In the genomic region with DNA sequence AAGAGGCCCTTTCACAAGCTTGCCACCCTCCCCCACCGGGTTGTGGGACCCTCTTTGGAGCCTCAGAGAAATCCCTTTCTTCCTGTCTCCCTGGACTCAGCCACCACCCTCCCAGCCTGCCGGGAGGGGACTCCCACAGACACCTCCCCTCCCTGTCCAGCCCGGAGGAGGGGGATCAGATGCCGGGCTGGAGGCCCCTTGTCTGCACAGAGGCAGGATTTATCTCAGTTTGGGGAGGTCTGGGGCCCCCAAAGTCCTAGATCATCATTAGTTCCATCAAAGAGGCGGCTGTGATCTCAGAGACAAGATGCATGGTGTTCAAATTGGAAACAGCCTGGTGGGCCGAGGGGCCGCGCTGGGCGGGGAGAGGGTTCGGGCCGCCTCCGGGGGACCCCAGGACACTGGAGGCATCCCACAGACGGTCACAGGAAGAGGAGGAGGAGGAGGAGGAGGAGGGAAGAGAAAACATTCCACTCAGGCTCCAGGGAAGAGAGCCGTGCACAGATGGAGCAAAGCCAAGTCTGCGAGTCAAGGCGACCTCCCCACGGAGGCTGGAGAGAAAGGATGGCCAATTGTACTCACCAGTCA, we compare ENCODE assay signal across 21 cellular contexts.
"Had no signal": no experiment of that assay in that cellular context is flagged by ENCODE, and none has a peak within 500 bp of the region (broad histone marks: within the 10 kb centered on the region; RNA-seq: fewer than 3 reads in every experiment).

No MANE protein-coding gene starts in this region.

- H3K27ac Mint-ChIP-seq: activated T-helper 17 cell treated with anti-CD3 and anti-CD28 coated beads, Interleukin-2, amount 50 U/mL, for 72 hours; effector memory CD8-positive, alpha-beta T cell; naive thymus-derived CD8-positive, alpha-beta T cell had no signal

- H3K36me3 ChIP-seq: esophagus squamous epithelium, transverse colon had no signal

- H3K27ac ChIP-seq: body of pancreas, esophagus squamous epithelium, transverse colon had no signal

- H3K27me3 Mint-ChIP-seq: activated naive CD8-positive, alpha-beta T cell treated with anti-CD3 and anti-CD28 coated beads, Interleukin-2, amount 10 ng/mL, durations not matched to agents 7 days and 5 days; naive thymus-derived CD8-positive, alpha-beta T cell had no signal

- DNase-seq: activated CD4-positive, alpha-beta T cell treated with anti-CD3 and anti-CD28 coated beads, Interleukin-2, amount 50 U/mL, for 4 hours; activated CD4-positive, CD25-positive, alpha-beta regulatory T cell treated with anti-CD3 and anti-CD28 coated beads, Interleukin-2, amount 50 U/mL, for 72 hours; activated naive CD4-positive, alpha-beta T cell; activated naive CD8-positive, alpha-beta T cell treated with anti-CD3 and anti-CD28 coated beads, Interleukin-2, amount 10 ng/mL, durations not matched to agents 7 days and 5 days; activated T-cell treated with anti-CD3 and anti-CD28 coated beads, Interleukin-2, amount 50 U/mL, for 1 hour; body of pancreas; dermis blood vessel endothelial cell; effector memory CD8-positive, alpha-beta T cell; esophagus squamous epithelium; mesendoderm; naive thymus-derived CD8-positive, alpha-beta T cell; nucleus accumbens; posterior cingulate gyrus; stimulated activated CD4-positive, alpha-beta T cell treated with anti-CD3 and anti-CD28 coated beads, Interleukin-12 subunit alpha, Interleukin-12 subunit beta, amount 100 ng/mL, for 4 hours; stimulated activated CD4-positive, alpha-beta T cell treated with anti-CD3 and anti-CD28 coated beads, Interleukin-1b, Interleukin-23, amount 100 ng/mL, for 48 hours; stimulated activated CD8-positive, alpha-beta memory T cell treated with anti-CD3 and anti-CD28 coated beads, Interleukin-4, amount 100 ng/mL, for 48 hours; stimulated activated naive CD4-positive, alpha-beta T cell; substantia nigra; transverse colon had no signal

- H3K36me3 Mint-ChIP-seq: activated naive CD8-positive, alpha-beta T cell treated with anti-CD3 and anti-CD28 coated beads, Interleukin-2, amount 10 ng/mL, durations not matched to agents 7 days and 5 days; naive thymus-derived CD8-positive, alpha-beta T cell had no signal

- H3K9me3 ChIP-seq: body of pancreas, esophagus squamous epithelium, transverse colon had no signal

- H3K4me1 Mint-ChIP-seq: activated T-helper 17 cell treated with anti-CD3 and anti-CD28 coated beads, Interleukin-2, amount 50 U/mL, for 72 hours had no signal

- H3K9me3 Mint-ChIP-seq: activated naive CD8-positive, alpha-beta T cell treated with anti-CD3 and anti-CD28 coated beads, Interleukin-2, amount 10 ng/mL, durations not matched to agents 7 days and 5 days; activated T-helper 17 cell treated with anti-CD3 and anti-CD28 coated beads, Interleukin-2, amount 50 U/mL, for 72 hours; effector memory CD8-positive, alpha-beta T cell; naive thymus-derived CD8-positive, alpha-beta T cell; T-helper 1 cell treated with Interleukin-12 subunit alpha and Interleukin-12 subunit beta and Interleukin-4 antibody, amounts not matched to agents 30 μg/mL and 1 μg/mL, for 36 hours had no signal

- H3K4me3 ChIP-seq: body of pancreas, esophagus squamous epithelium, transverse colon had no signal

- H3K4me3 Mint-ChIP-seq: activated naive CD8-positive, alpha-beta T cell treated with anti-CD3 and anti-CD28 coated beads, Interleukin-2, amount 10 ng/mL, durations not matched to agents 7 days and 5 days; activated T-helper 17 cell treated with anti-CD3 and anti-CD28 coated beads, Interleukin-2, amount 50 U/mL, for 72 hours; effector memory CD8-positive, alpha-beta T cell; naive thymus-derived CD8-positive, alpha-beta T cell; T-helper 1 cell treated with Interleukin-12 subunit alpha and Interleukin-12 subunit beta and Interleukin-4 antibody, amounts not matched to agents 30 μg/mL and 1 μg/mL, for 36 hours had no signal
